11 cellular contexts compared by ENCODE assay signal in the genomic region with DNA sequence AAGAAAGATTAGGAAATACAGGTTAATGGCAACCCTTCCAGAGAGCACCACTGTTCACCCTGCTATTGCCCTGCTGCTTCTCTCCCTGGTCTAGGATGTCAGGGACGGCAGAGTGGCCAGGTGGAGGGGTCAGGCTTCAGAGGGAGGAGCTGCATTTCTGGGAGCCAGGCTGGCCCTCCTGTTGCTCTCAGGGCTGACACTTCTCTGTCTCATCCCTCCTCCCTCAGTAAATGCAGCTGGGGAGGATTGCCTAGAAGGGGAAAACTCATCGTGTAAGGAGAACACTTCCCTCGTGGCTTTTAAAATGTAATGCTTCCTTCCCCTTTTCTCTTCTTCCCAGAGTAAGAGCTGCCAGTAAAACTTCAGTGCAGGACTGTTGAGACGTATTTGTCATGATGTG. TPM values are rescaled to one million over a fixed set of nuclear protein-coding genes. Genes with fewer than 3 reads are reported as not detected.
DNase-seq lines count a peak whose midpoint lies in the region; ATAC-seq and TF ChIP-seq lines count a peak whose summit lies in the region.
"Had no signal": no experiment of that assay in that cellular context is flagged by ENCODE, and none has a peak within 500 bp of the region (broad histone marks: within the 10 kb centered on the region; RNA-seq: fewer than 3 reads in every experiment).

No MANE protein-coding gene starts in this region.

- H3K27ac Mint-ChIP-seq in endodermal cell, result no peak overlapping the region

- no peaks in the 10 kb centered on the region for H3K36me3 Mint-ChIP-seq in endodermal cell (ENCODE audit: low read depth)

- H3K9me2 ChIP-seq in DOHH2 (replicated peaks; ENCODE audit: control insufficient read depth, low read length) (no peaks in the 10 kb centered on the region), Loucy (replicated peaks; ENCODE audit: low read depth, low read length) (no peaks in the 10 kb centered on the region)

- H2AFZ ChIP-seq in Loucy (ENCODE audit: low read length), result no peak overlapping the region

- H3F3A ChIP-seq in DOHH2 (ENCODE audit: control insufficient read depth, insufficient read depth), result peaks cover 6% of the 10 kb centered on the region; the same call in 1 of the 2 replicates
- H3F3A ChIP-seq in Loucy (ENCODE audit: low read depth), result no peaks in the 10 kb centered on the region

- H4K20me1 ChIP-seq in DOHH2 (ENCODE audit: control insufficient read depth, insufficient read depth, low read depth, low read length) (peaks cover 24% of the 10 kb centered on the region), Loucy (ENCODE audit: insufficient read depth, low read length, poor library complexity, severe bottlenecking) (peaks cover 21% of the 10 kb centered on the region)

- H3K27me3 Mint-ChIP-seq in endodermal cell (ENCODE audit: insufficient read depth), result no peaks in the 10 kb centered on the region

- ATAC-seq in HG02938 (IDR thresholded peaks at IDR 0.05; ENCODE audit: unreplicated experiment) (no peak), GM21528 (IDR thresholded peaks at IDR 0.05; ENCODE audit: low FRiP score, unreplicated experiment) (no peak)

- H3K9ac ChIP-seq in Loucy (ENCODE audit: low read depth, low read length, poor library complexity, severe bottlenecking) (no peak overlapping the region), endodermal cell (ENCODE audit: extremely low read depth, low read length, poor library complexity, severe bottlenecking) (no peak overlapping the region)

- peaks cover 56% of the 10 kb centered on the region for H3K4me1 Mint-ChIP-seq in endodermal cell

- H3K4me1 ChIP-seq in DOHH2 (ENCODE audit: control insufficient read depth, low read length) (peaks cover 96% of the 10 kb centered on the region), Loucy (ENCODE audit: insufficient read depth, low read length, poor library complexity, severe bottlenecking) (peaks cover 80% of the 10 kb centered on the region), endodermal cell (ENCODE audit: control insufficient read depth, insufficient read depth, low read length) (peaks cover 15% of the 10 kb centered on the region), neutrophil (ENCODE audit: control insufficient read depth in 1 of 2, insufficient read depth in 1 of 2, low read depth in 1 of 2, low read length in 1 of 2) (peaks cover 77 to 90% of the 10 kb centered on the region in 2 experiments)

- DNase-seq in endodermal cell, result peak; percentile 78
- DNase-seq in activated CD4-positive, alpha-beta T cell treated with anti-CD3 and anti-CD28 coated beads, Interleukin-2, amount 50 U/mL, for 4 hours, result no peak
- DNase-seq: NCI-H1930 had no signal

- H3K79me2 ChIP-seq in DOHH2 (ENCODE audit: control insufficient read depth, low read length) (peaks cover 100% of the 10 kb centered on the region), Loucy (ENCODE audit: insufficient read depth, low read length) (peaks cover 100% of the 10 kb centered on the region)

- no peak overlapping the region for H3K4me3 Mint-ChIP-seq in endodermal cell

- no peaks in the 10 kb centered on the region for H3K9me3 Mint-ChIP-seq in endodermal cell

- TF ChIP-seq CTCF in DOHH2 (IDR thresholded peaks at IDR 0.05; ENCODE audit: low read depth, low read length, poor library complexity, severe bottlenecking) (no peak), Loucy (conservative IDR thresholded peaks at IDR 0.05; ENCODE audit: low read length) (no peak), endodermal cell (conservative IDR thresholded peaks at IDR 0.05) (no peak), neutrophil (IDR thresholded peaks at IDR 0.05) (no peak)

- H3K9me3 ChIP-seq in DOHH2 (ENCODE audit: control insufficient read depth, insufficient read depth, low read length) (no peaks in the 10 kb centered on the region), Loucy (ENCODE audit: insufficient read depth, low read depth, low read length) (no peaks in the 10 kb centered on the region), endodermal cell (ENCODE audit: control insufficient read depth, low read length) (no peaks in the 10 kb centered on the region), neutrophil (no peaks in the 10 kb centered on the region)
- H3K9me3 ChIP-seq: ascending aorta, prostate gland had no signal

- H3K36me3 ChIP-seq in DOHH2 (ENCODE audit: control insufficient read depth, low read length) (no peaks in the 10 kb centered on the region), Loucy (ENCODE audit: insufficient read depth, low read length) (peaks cover 6% of the 10 kb centered on the region; the same call in 1 of the 2 replicates), endodermal cell (ENCODE audit: control insufficient read depth, insufficient read depth, low read length) (no peaks in the 10 kb centered on the region), neutrophil (no peaks in the 10 kb centered on the region)
- H3K36me3 ChIP-seq: ascending aorta, prostate gland had no signal

- H3K27me3 ChIP-seq in DOHH2 (ENCODE audit: control insufficient read depth, low read length), result no peaks in the 10 kb centered on the region
- no peaks in the 10 kb centered on the region for H3K27me3 ChIP-seq in Loucy (ENCODE audit: insufficient read depth, low read length, poor library complexity, severe bottlenecking)
- no peaks in the 10 kb centered on the region for H3K27me3 ChIP-seq in endodermal cell (ENCODE audit: control insufficient read depth, insufficient read depth, low read length, poor library complexity, severe bottlenecking)
- no peaks in the 10 kb centered on the region for H3K27me3 ChIP-seq in neutrophil
- H3K27me3 ChIP-seq: ascending aorta had no signal

- H3K27ac ChIP-seq in DOHH2 (ENCODE audit: low read depth, low read length) (no peak overlapping the region), endodermal cell (ENCODE audit: low read depth, low read length) (no peak overlapping the region), neutrophil (peak overlapping the region; percentile 93)
- H3K27ac ChIP-seq: prostate gland had no signal

- 42 to 57% methylated on average over 1 to 4 of the region's 4 CpGs for WGBS in endodermal cell (ENCODE audit: insufficient coverage in 1 of 2, insufficient read length in 1 of 2), 2 experiments

- H3K4me3 ChIP-seq in DOHH2 (ENCODE audit: low read length) (no peak overlapping the region), Loucy (ENCODE audit: low read length, poor library complexity, severe bottlenecking) (no peak overlapping the region), endodermal cell (ENCODE audit: low read length) (no peak overlapping the region), neutrophil (ENCODE audit: low read depth in 1 of 2, low read length in 1 of 2) (peak overlapping the region; percentile 2 to 28)
- H3K4me3 ChIP-seq: ascending aorta, prostate gland had no signal

- H3K4me2 ChIP-seq in DOHH2 (ENCODE audit: low read length), result peak overlapping the region; percentile 17
- H3K4me2 ChIP-seq in Loucy (ENCODE audit: low read depth, low read length, poor library complexity, severe bottlenecking), result peak overlapping the region; percentile 4

RNA-seq across cellular contexts. Expression of a gene that starts 20.8 kb away (rescaled TPM):
- 1 to 10 TPM; 5.7 to 5.9 TPM for total RNA-seq in endodermal cell
- polyA plus RNA-seq in endodermal cell (2013, experiment 1 of 2), result 10.2 TPM
- 8.1 TPM for polyA plus RNA-seq in endodermal cell (2013, experiment 2 of 2)

RNA-seq across cellular contexts. Expression of a gene that starts 57.5 kb away (rescaled TPM):
- 1 to 10 TPM; 4.0 to 5.8 TPM for total RNA-seq in endodermal cell
- 3.3 TPM for polyA plus RNA-seq in endodermal cell (2013, experiment 1 of 2)
- polyA plus RNA-seq in endodermal cell (2013, experiment 2 of 2), result 3.1 TPM
- total RNA-seq: ascending aorta, epithelial cell of proximal tubule had no signal

Comparison
In these comparisons a context has a peak if more than half of its experiments do, and no peak if none do; other contexts are left out.
1. H3K4me3 ChIP-seq: peak in neutrophil (2 of 2); none in DOHH2 (single experiment), Loucy (single experiment) and endodermal cell (single experiment).